26 cellular contexts compared by ENCODE assay signal in genomic region chr6:130309028-130309427, GRCh38. TPM values are rescaled to one million over a fixed set of nuclear protein-coding genes. Genes with fewer than 3 reads are reported as not detected.
"Had no signal": no experiment of that assay in that cellular context is flagged by ENCODE, and none has a peak within 500 bp of the region (broad histone marks: within the 10 kb centered on the region; RNA-seq: fewer than 3 reads in every experiment).

No MANE protein-coding gene starts in this region.

- H3K36me3 ChIP-seq: Peyer's patch, SJCRH30 had no signal

- H3K27ac ChIP-seq: HL-60, PC-9, Peyer's patch, SJCRH30 had no signal

- H3K4me1 ChIP-seq: Peyer's patch had no signal

- DNase-seq: KBM-7; MV-4-11; NCI-H1048; NCI-H1105; NCI-H1417 treated with DMSO at 0.1 percent for 48 hours; NCI-H146; NCI-H187; NCI-H2029; NCI-H2081 treated with DMSO at 0.1 percent for 48 hours; NCI-H2171; NCI-H226; NCI-H446; NCI-H510A; NCI-H524 treated with DMSO at 0.1 percent for 48 hours; NCI-H69; NCI-H774; NK-92 treated with Interleukin-12 subunit alpha and Interleukin-12 subunit beta, amount 100 ng/mL, for 24 hours; OCI-M1; PC-9; Peyer's patch; SHP77 treated with DMSO at 0.1 percent for 48 hours; SJCRH30 had no signal

- ATAC-seq: Right ventricle myocardium inferior, SK-N-SH treated with all-trans-retinoic acid at 6 μM for 48 hours had no signal

- H3K9me3 ChIP-seq: Peyer's patch, SJCRH30 had no signal

- H3K4me3 ChIP-seq: PC-9, Peyer's patch, SJCRH30 had no signal

- H3K27me3 ChIP-seq: Peyer's patch, SJCRH30 had no signal

RNA-seq across cellular contexts. Expression of gene TMEM200A, which starts 56.8 kb away (rescaled TPM):
- total RNA-seq: MCF 10A, PC-9, Right ventricle myocardium inferior had no signal
